1 cellular context compared by ENCODE assay signal in the genomic region with DNA sequence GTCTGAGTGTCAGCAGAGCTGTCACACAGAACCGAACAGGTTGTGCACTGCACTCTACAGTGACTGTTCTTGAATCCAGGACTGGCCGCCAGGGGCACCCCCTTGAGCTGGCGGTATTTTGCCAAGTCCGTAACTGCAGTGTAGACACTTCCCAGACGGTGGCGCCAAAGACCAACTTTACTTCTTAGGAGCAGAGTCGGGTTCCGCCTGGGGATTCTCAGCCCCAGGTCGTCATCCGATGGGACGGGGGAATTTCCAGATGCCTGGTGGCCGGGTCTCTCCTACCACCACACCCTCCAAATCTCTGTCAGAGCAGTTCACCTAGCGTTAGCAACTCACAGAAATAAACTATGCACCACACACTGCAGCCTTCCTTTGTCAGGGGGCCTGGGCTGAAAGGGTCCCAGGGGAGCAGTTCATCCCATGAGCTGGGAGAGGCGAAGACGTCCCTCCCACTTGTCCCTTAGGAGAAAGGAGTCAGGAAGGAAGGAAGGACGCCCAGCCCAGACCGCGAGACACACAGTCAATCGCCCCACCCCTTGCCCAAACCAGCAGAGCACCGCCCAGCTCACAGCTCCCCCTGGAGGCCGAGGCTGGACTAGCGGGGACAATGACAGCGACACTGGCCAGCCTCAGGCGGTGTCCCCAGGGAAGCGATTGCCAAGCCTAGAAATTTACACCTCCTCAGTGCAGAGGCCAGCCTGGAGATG.
TF ChIP-seq lines count a peak whose summit lies in the region.

No MANE protein-coding gene starts in this region.

TF ChIP-seq in GM12878, 131 proteins besides CTCF, POLR2A, EP300 and RAD21 (continues in another document):
- TF ChIP-seq, protein P1, sequence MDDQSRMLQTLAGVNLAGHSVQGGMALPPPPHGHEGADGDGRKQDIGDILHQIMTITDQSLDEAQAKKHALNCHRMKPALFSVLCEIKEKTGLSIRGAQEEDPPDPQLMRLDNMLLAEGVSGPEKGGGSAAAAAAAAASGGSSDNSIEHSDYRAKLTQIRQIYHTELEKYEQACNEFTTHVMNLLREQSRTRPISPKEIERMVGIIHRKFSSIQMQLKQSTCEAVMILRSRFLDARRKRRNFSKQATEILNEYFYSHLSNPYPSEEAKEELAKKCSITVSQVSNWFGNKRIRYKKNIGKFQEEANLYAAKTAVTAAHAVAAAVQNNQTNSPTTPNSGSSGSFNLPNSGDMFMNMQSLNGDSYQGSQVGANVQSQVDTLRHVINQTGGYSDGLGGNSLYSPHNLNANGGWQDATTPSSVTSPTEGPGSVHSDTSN (IDR thresholded peaks at IDR 0.05; ENCODE audit: insufficient replicate concordance, low read depth, low read length) = no peak
- TF ChIP-seq ZNF622 (IDR thresholded peaks at IDR 0.05) = no peak
- peak; percentile 73; the same call in 2 of the 3 replicates for TF ChIP-seq POU2F2 (IDR thresholded peaks at IDR 0.05; ENCODE audit: borderline replicate concordance, low read depth, low read length)
- TF ChIP-seq MTA3 (IDR thresholded peaks at IDR 0.05; ENCODE audit: borderline replicate concordance, low read length) = no peak
- peak; percentile 89 for TF ChIP-seq LARP7 (IDR thresholded peaks at IDR 0.05)
- TF ChIP-seq EED (IDR thresholded peaks at IDR 0.05; ENCODE audit: low read depth) = peak; percentile 90
- no peak; the same call in none of the 2 replicates for TF ChIP-seq ZNF207 (IDR thresholded peaks at IDR 0.05; ENCODE audit: borderline replicate concordance)
- TF ChIP-seq IRF4 (IDR thresholded peaks at IDR 0.05; ENCODE audit: low read depth, low read length) = 0 out of 2 replicates have a peak, but pooled peaks have one; percentile 24
- TF ChIP-seq IKZF2 (IDR thresholded peaks at IDR 0.05) = peak; percentile 95 to 96
- TF ChIP-seq BMI1 (IDR thresholded peaks at IDR 0.05; ENCODE audit: borderline replicate concordance) = no peak
- TF ChIP-seq FOXM1 (IDR thresholded peaks at IDR 0.05; ENCODE audit: low read depth, low read length) = peak; percentile 34; the same call in 1 of the 2 replicates
- TF ChIP-seq NBN (IDR thresholded peaks at IDR 0.05) = peak; percentile 98
- TF ChIP-seq SP1 (IDR thresholded peaks at IDR 0.05; ENCODE audit: low read depth, low read length) = peak; percentile 74
- 0 out of 2 replicates have a peak, but pooled peaks have one; percentile 20 for TF ChIP-seq RFX5 (IDR thresholded peaks at IDR 0.05; ENCODE audit: low read depth, low read length)
- TF ChIP-seq, protein P2, sequence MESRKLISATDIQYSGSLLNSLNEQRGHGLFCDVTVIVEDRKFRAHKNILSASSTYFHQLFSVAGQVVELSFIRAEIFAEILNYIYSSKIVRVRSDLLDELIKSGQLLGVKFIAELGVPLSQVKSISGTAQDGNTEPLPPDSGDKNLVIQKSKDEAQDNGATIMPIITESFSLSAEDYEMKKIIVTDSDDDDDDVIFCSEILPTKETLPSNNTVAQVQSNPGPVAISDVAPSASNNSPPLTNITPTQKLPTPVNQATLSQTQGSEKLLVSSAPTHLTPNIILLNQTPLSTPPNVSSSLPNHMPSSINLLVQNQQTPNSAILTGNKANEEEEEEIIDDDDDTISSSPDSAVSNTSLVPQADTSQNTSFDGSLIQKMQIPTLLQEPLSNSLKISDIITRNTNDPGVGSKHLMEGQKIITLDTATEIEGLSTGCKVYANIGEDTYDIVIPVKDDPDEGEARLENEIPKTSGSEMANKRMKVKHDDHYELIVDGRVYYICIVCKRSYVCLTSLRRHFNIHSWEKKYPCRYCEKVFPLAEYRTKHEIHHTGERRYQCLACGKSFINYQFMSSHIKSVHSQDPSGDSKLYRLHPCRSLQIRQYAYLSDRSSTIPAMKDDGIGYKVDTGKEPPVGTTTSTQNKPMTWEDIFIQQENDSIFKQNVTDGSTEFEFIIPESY (IDR thresholded peaks at IDR 0.05) = no peak
- 0 out of 2 replicates have a peak, but pooled peaks have one; percentile 13 for TF ChIP-seq MEF2A (IDR thresholded peaks at IDR 0.05; ENCODE audit: insufficient read depth, low read depth, low read length)
- TF ChIP-seq CHD1 (IDR thresholded peaks at IDR 0.05; ENCODE audit: low read depth, low read length) = peak; percentile 83; the same call in 1 of the 2 replicates
- TF ChIP-seq TCF7 (IDR thresholded peaks at IDR 0.05; ENCODE audit: borderline replicate concordance) = no peak
- peak; percentile 99 for TF ChIP-seq SMARCA5 (IDR thresholded peaks at IDR 0.05)
- TF ChIP-seq ASH2L (IDR thresholded peaks at IDR 0.05; ENCODE audit: borderline replicate concordance, low read depth) = no peak
- TF ChIP-seq KLF5 (IDR thresholded peaks at IDR 0.05; ENCODE audit: partially characterized antibody) = peak; percentile 54
- TF ChIP-seq, protein P3, sequence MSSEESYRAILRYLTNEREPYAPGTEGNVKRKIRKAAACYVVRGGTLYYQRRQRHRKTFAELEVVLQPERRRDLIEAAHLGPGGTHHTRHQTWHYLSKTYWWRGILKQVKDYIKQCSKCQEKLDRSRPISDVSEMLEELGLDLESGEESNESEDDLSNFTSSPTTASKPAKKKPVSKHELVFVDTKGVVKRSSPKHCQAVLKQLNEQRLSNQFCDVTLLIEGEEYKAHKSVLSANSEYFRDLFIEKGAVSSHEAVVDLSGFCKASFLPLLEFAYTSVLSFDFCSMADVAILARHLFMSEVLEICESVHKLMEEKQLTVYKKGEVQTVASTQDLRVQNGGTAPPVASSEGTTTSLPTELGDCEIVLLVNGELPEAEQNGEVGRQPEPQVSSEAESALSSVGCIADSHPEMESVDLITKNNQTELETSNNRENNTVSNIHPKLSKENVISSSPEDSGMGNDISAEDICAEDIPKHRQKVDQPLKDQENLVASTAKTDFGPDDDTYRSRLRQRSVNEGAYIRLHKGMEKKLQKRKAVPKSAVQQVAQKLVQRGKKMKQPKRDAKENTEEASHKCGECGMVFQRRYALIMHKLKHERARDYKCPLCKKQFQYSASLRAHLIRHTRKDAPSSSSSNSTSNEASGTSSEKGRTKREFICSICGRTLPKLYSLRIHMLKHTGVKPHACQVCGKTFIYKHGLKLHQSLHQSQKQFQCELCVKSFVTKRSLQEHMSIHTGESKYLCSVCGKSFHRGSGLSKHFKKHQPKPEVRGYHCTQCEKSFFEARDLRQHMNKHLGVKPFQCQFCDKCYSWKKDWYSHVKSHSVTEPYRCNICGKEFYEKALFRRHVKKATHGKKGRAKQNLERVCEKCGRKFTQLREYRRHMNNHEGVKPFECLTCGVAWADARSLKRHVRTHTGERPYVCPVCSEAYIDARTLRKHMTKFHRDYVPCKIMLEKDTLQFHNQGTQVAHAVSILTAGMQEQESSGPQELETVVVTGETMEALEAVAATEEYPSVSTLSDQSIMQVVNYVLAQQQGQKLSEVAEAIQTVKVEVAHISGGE (CRISPR knock-in tag; IDR thresholded peaks at IDR 0.05) = no peak
- peak; percentile 83 for TF ChIP-seq RELA (IDR thresholded peaks at IDR 0.05; ENCODE audit: borderline replicate concordance, partially characterized antibody)
- no peak for TF ChIP-seq NFIC (IDR thresholded peaks at IDR 0.05; ENCODE audit: low read depth, low read length)
- TF ChIP-seq ZNF217 (IDR thresholded peaks at IDR 0.05) = 0 out of 2 replicates have a peak, but pooled peaks have one; percentile 36
- TF ChIP-seq, protein P4, sequence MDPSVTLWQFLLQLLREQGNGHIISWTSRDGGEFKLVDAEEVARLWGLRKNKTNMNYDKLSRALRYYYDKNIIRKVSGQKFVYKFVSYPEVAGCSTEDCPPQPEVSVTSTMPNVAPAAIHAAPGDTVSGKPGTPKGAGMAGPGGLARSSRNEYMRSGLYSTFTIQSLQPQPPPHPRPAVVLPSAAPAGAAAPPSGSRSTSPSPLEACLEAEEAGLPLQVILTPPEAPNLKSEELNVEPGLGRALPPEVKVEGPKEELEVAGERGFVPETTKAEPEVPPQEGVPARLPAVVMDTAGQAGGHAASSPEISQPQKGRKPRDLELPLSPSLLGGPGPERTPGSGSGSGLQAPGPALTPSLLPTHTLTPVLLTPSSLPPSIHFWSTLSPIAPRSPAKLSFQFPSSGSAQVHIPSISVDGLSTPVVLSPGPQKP (IDR thresholded peaks at IDR 0.05; ENCODE audit: low read depth, low read length) = 0 out of 2 replicates have a peak, but pooled peaks have one; percentile 45
- peak; percentile 30; the same call in 1 of the 2 replicates for TF ChIP-seq POLR2AphosphoS5 (IDR thresholded peaks at IDR 0.05; ENCODE audit: low read length)
- TF ChIP-seq BACH1 (IDR thresholded peaks at IDR 0.05; ENCODE audit: borderline replicate concordance) = 0 out of 2 replicates have a peak, but pooled peaks have one; percentile 31
- TF ChIP-seq, protein P5, sequence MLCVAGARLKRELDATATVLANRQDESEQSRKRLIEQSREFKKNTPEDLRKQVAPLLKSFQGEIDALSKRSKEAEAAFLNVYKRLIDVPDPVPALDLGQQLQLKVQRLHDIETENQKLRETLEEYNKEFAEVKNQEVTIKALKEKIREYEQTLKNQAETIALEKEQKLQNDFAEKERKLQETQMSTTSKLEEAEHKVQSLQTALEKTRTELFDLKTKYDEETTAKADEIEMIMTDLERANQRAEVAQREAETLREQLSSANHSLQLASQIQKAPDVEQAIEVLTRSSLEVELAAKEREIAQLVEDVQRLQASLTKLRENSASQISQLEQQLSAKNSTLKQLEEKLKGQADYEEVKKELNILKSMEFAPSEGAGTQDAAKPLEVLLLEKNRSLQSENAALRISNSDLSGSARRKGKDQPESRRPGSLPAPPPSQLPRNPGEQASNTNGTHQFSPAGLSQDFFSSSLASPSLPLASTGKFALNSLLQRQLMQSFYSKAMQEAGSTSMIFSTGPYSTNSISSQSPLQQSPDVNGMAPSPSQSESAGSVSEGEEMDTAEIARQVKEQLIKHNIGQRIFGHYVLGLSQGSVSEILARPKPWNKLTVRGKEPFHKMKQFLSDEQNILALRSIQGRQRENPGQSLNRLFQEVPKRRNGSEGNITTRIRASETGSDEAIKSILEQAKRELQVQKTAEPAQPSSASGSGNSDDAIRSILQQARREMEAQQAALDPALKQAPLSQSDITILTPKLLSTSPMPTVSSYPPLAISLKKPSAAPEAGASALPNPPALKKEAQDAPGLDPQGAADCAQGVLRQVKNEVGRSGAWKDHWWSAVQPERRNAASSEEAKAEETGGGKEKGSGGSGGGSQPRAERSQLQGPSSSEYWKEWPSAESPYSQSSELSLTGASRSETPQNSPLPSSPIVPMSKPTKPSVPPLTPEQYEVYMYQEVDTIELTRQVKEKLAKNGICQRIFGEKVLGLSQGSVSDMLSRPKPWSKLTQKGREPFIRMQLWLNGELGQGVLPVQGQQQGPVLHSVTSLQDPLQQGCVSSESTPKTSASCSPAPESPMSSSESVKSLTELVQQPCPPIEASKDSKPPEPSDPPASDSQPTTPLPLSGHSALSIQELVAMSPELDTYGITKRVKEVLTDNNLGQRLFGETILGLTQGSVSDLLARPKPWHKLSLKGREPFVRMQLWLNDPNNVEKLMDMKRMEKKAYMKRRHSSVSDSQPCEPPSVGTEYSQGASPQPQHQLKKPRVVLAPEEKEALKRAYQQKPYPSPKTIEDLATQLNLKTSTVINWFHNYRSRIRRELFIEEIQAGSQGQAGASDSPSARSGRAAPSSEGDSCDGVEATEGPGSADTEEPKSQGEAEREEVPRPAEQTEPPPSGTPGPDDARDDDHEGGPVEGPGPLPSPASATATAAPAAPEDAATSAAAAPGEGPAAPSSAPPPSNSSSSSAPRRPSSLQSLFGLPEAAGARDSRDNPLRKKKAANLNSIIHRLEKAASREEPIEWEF (IDR thresholded peaks at IDR 0.05; ENCODE audit: insufficient replicate concordance, low read depth, low read length) = peak; percentile 37
- no peak for TF ChIP-seq STAT3 (IDR thresholded peaks at IDR 0.05; ENCODE audit: low read depth, low read length)
- peak; percentile 64; the same call in 1 of the 2 replicates for TF ChIP-seq YY1 (IDR thresholded peaks at IDR 0.05; ENCODE audit: low read depth, low read length)
- TF ChIP-seq, protein P6, sequence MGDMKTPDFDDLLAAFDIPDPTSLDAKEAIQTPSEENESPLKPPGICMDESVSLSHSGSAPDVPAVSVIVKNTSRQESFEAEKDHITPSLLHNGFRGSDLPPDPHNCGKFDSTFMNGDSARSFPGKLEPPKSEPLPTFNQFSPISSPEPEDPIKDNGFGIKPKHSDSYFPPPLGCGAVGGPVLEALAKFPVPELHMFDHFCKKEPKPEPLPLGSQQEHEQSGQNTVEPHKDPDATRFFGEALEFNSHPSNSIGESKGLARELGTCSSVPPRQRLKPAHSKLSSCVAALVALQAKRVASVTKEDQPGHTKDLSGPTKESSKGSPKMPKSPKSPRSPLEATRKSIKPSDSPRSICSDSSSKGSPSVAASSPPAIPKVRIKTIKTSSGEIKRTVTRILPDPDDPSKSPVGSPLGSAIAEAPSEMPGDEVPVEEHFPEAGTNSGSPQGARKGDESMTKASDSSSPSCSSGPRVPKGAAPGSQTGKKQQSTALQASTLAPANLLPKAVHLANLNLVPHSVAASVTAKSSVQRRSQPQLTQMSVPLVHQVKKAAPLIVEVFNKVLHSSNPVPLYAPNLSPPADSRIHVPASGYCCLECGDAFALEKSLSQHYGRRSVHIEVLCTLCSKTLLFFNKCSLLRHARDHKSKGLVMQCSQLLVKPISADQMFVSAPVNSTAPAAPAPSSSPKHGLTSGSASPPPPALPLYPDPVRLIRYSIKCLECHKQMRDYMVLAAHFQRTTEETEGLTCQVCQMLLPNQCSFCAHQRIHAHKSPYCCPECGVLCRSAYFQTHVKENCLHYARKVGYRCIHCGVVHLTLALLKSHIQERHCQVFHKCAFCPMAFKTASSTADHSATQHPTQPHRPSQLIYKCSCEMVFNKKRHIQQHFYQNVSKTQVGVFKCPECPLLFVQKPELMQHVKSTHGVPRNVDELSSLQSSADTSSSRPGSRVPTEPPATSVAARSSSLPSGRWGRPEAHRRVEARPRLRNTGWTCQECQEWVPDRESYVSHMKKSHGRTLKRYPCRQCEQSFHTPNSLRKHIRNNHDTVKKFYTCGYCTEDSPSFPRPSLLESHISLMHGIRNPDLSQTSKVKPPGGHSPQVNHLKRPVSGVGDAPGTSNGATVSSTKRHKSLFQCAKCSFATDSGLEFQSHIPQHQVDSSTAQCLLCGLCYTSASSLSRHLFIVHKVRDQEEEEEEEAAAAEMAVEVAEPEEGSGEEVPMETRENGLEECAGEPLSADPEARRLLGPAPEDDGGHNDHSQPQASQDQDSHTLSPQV (IDR thresholded peaks at IDR 0.05) = no peak
- TF ChIP-seq, protein P7, sequence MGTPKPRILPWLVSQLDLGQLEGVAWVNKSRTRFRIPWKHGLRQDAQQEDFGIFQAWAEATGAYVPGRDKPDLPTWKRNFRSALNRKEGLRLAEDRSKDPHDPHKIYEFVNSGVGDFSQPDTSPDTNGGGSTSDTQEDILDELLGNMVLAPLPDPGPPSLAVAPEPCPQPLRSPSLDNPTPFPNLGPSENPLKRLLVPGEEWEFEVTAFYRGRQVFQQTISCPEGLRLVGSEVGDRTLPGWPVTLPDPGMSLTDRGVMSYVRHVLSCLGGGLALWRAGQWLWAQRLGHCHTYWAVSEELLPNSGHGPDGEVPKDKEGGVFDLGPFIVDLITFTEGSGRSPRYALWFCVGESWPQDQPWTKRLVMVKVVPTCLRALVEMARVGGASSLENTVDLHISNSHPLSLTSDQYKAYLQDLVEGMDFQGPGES (IDR thresholded peaks at IDR 0.05) = no peak
- no peak for TF ChIP-seq ZNF24 (IDR thresholded peaks at IDR 0.05)
- no peak for TF ChIP-seq SREBF2 (IDR thresholded peaks at IDR 0.05; ENCODE audit: low read length)
- TF ChIP-seq RUNX3 (IDR thresholded peaks at IDR 0.05; ENCODE audit: low read length) = peak; percentile 47; the same call in 1 of the 2 replicates
- TF ChIP-seq MXI1 (IDR thresholded peaks at IDR 0.05; ENCODE audit: low read depth, low read length) = peak; percentile 43; the same call in 1 of the 2 replicates
- TF ChIP-seq PML (IDR thresholded peaks at IDR 0.05; ENCODE audit: low read length) = no peak
- TF ChIP-seq ZNF274 (IDR thresholded peaks at IDR 0.05; ENCODE audit: insufficient read depth, insufficient read length) = no peak
- peak; percentile 43; the same call in 1 of the 2 replicates for TF ChIP-seq CHD2 (IDR thresholded peaks at IDR 0.05; ENCODE audit: borderline replicate concordance, low read depth, low read length)
